ENCODE assay signal across 18 cellular contexts in genomic region chr3:172307143-172307560, GRCh38.
DNase-seq lines count a peak whose midpoint lies in the region; ATAC-seq, FAIRE-seq and TF ChIP-seq lines count a peak whose summit lies in the region.
"Had no signal": no experiment of that assay in that cellular context is flagged by ENCODE, and none has a peak within 500 bp of the region (broad histone marks: within the 10 kb centered on the region; RNA-seq: fewer than 3 reads in every experiment).

No MANE protein-coding gene starts in this region.

- TF ChIP-seq POLR2A in HepG2 (IDR thresholded peaks at IDR 0.05; ENCODE audit: insufficient read depth in 1 of 2, low read depth in 2 of 2, low read length in 2 of 2) (no peak), right lobe of liver (IDR thresholded peaks at IDR 0.05) (no peak), testis (IDR thresholded peaks at IDR 0.05) (no peak)

- no peaks in the 10 kb centered on the region for H3K9me3 ChIP-seq in HepG2 (ENCODE audit: low read length)
- H3K9me3 ChIP-seq in right lobe of liver = no peaks in the 10 kb centered on the region
- no peaks in the 10 kb centered on the region for H3K9me3 ChIP-seq in mammary epithelial cell (replicated peaks; ENCODE audit: insufficient read depth, low read length)
- H3K9me3 ChIP-seq in testis = no peaks in the 10 kb centered on the region
- no peaks in the 10 kb centered on the region for H3K9me3 ChIP-seq in CD8-positive, alpha-beta memory T cell (ENCODE audit: low read length)
- H3K9me3 ChIP-seq: Peyer's patch had no signal

- DNase-seq in HepG2 (ENCODE audit: low spot score) (no peak), right lobe of liver (no peak), mammary epithelial cell (peak; percentile 86), left colon (no peak), testis (no peak), GM23338 (ENCODE audit: low spot score) (no peak)
- no peak for DNase-seq in CD8-positive, alpha-beta memory T cell
- DNase-seq: activated CD4-positive, alpha-beta T cell treated with anti-CD3 and anti-CD28 coated beads for 36 hours; activated T-cell treated with anti-CD3 and anti-CD28 coated beads, Interleukin-2, amount 50 U/mL, for 48 hours; amygdala; effector CD4-positive, alpha-beta T cell; left cardiac atrium; NCI-H1694; NCI-H526 treated with DMSO at 0.1 percent for 48 hours; Peyer's patch; T-helper 17 cell had no signal

- H3K4me3 Mint-ChIP-seq in GM23338 = no peak overlapping the region
- H3K4me3 Mint-ChIP-seq in CD8-positive, alpha-beta memory T cell = no peak overlapping the region
- H3K4me3 Mint-ChIP-seq: activated CD4-positive, alpha-beta T cell treated with anti-CD3 and anti-CD28 coated beads for 36 hours; IgD-negative memory B cell; T-helper 17 cell had no signal

- FAIRE-seq in HepG2 (lab: Jason Lieb, UNC) = no peak

- TF ChIP-seq CTCF in HepG2 (CRISPR knock-in tag; IDR thresholded peaks at IDR 0.05) (no peak), right lobe of liver (IDR thresholded peaks at IDR 0.05) (no peak), mammary epithelial cell (conservative IDR thresholded peaks at IDR 0.05 in 1 of 2, IDR thresholded peaks at IDR 0.05 in 1 of 2; ENCODE audit: extremely low read depth in 1 of 2, insufficient read depth in 1 of 2, low read depth in 1 of 2, low read length in 2 of 2) (no peak), testis (IDR thresholded peaks at IDR 0.05) (no peak), GM23338 (conservative IDR thresholded peaks at IDR 0.05; ENCODE audit: low read depth in 2 of 2) (no peak)

- H3K9me3 Mint-ChIP-seq in GM23338 = no peaks in the 10 kb centered on the region
- no peaks in the 10 kb centered on the region for H3K9me3 Mint-ChIP-seq in CD8-positive, alpha-beta memory T cell
- H3K9me3 Mint-ChIP-seq: IgD-negative memory B cell had no signal

- TF ChIP-seq RAD21 in HepG2 (CRISPR knock-in tag; IDR thresholded peaks at IDR 0.05) = no peak

- H3K4me3 ChIP-seq in HepG2 (replicated peaks in 1 of 3; ENCODE audit: insufficient read depth in 1 of 3, low read depth in 2 of 3, low read length in 3 of 3) = no peak overlapping the region
- H3K4me3 ChIP-seq in right lobe of liver = no peak overlapping the region
- H3K4me3 ChIP-seq in mammary epithelial cell (replicated peaks in 1 of 3; ENCODE audit: insufficient read depth in 1 of 3, low read depth in 2 of 3, low read length in 3 of 3) = no peak overlapping the region
- H3K4me3 ChIP-seq in testis = no peak overlapping the region
- H3K4me3 ChIP-seq in GM23338 = no peak overlapping the region
- H3K4me3 ChIP-seq in CD8-positive, alpha-beta memory T cell (ENCODE audit: low read length) = no peak overlapping the region
- H3K4me3 ChIP-seq: Peyer's patch had no signal

- H3K9ac ChIP-seq in HepG2 (ENCODE audit: insufficient read depth, low read depth, low read length) (no peak overlapping the region), mammary epithelial cell (ENCODE audit: insufficient read depth, low read length) (no peak overlapping the region)

- no peaks in the 10 kb centered on the region for H3F3A ChIP-seq in GM23338 (replicated peaks; ENCODE audit: low read depth)

- H4K20me1 ChIP-seq in HepG2 (ENCODE audit: insufficient read depth, low read length) (peaks cover 58% of the 10 kb centered on the region), mammary epithelial cell (ENCODE audit: insufficient read depth, low read length) (no peaks in the 10 kb centered on the region), GM23338 (replicated peaks; ENCODE audit: insufficient read depth) (no peaks in the 10 kb centered on the region)

- H3K9me2 ChIP-seq in GM23338 (ENCODE audit: insufficient read depth) = no peaks in the 10 kb centered on the region

- WGBS in HepG2 (ENCODE audit: low lambda C conversion rate) = 83% methylated on average over 4 of the region's 5 CpGs
- 50% methylated on average over 2 of the region's 5 CpGs for WGBS in right lobe of liver (ENCODE audit: insufficient coverage, low coverage, low lambda C conversion rate, missing lambda C conversion rate)
- WGBS in mammary epithelial cell (ENCODE audit: low coverage, missing lambda C conversion rate) = 5% methylated on average over 5 of the region's 5 CpGs
- WGBS in testis, 2 donors = 86 to 94% methylated on average over 5 of the region's 5 CpGs

- H2AFZ ChIP-seq in HepG2 (ENCODE audit: low read length) = no peak overlapping the region
- H2AFZ ChIP-seq in mammary epithelial cell (ENCODE audit: low read depth, low read length) = no peak overlapping the region
- no peak overlapping the region for H2AFZ ChIP-seq in GM23338

- H3K27ac ChIP-seq in HepG2 (ENCODE audit: extremely low read length, insufficient read depth, low read length) (no peak overlapping the region), right lobe of liver (no peak overlapping the region), mammary epithelial cell (ENCODE audit: insufficient read depth, low read depth, low read length) (peak overlapping the region; percentile 41), testis (no peak overlapping the region), GM23338 (ENCODE audit: low read depth) (no peak overlapping the region)
- H3K27ac ChIP-seq in CD8-positive, alpha-beta memory T cell (ENCODE audit: low read depth, low read length) = no peak overlapping the region

- H3K27ac Mint-ChIP-seq in GM23338 = no peak overlapping the region; the same call in 1 of the 2 replicates
- no peak overlapping the region for H3K27ac Mint-ChIP-seq in CD8-positive, alpha-beta memory T cell
- H3K27ac Mint-ChIP-seq: activated CD4-positive, alpha-beta T cell treated with anti-CD3 and anti-CD28 coated beads for 36 hours; IgD-negative memory B cell; T-helper 17 cell had no signal

- peaks cover 25% of the 10 kb centered on the region for H3K4me1 ChIP-seq in HepG2 (ENCODE audit: insufficient read depth, low read length)
- peaks cover 0 to 8% (median 2%) of the 10 kb centered on the region in 4 donors for H3K4me1 ChIP-seq in right lobe of liver
- H3K4me1 ChIP-seq in mammary epithelial cell (ENCODE audit: insufficient read depth, low read length) = peaks cover 27% of the 10 kb centered on the region
- no peaks in the 10 kb centered on the region for H3K4me1 ChIP-seq in testis
- peaks cover 15% of the 10 kb centered on the region; the same call in 1 of the 2 replicates for H3K4me1 ChIP-seq in GM23338 (ENCODE audit: insufficient read depth)
- H3K4me1 ChIP-seq in CD8-positive, alpha-beta memory T cell (ENCODE audit: insufficient read depth, low read length) = no peaks in the 10 kb centered on the region
- H3K4me1 ChIP-seq: Peyer's patch had no signal

- peaks cover 18% of the 10 kb centered on the region for H3K4me1 Mint-ChIP-seq in GM23338
- no peaks in the 10 kb centered on the region for H3K4me1 Mint-ChIP-seq in CD8-positive, alpha-beta memory T cell
- H3K4me1 Mint-ChIP-seq: activated CD4-positive, alpha-beta T cell treated with anti-CD3 and anti-CD28 coated beads for 36 hours; IgD-negative memory B cell; T-helper 17 cell had no signal

- no TSS peak for BruUV-seq in HepG2 (replicated peaks; lab: Mats Ljungman, UMichigan)
- BruUV-seq in mammary epithelial cell (replicated peaks; lab: Mats Ljungman, UMichigan) = no TSS peak

- peaks cover 32% of the 10 kb centered on the region for H3K36me3 Mint-ChIP-seq in GM23338 (ENCODE audit: low read depth)
- peaks cover 12 to 46% (median 23%) of the 10 kb centered on the region in 3 donors for H3K36me3 Mint-ChIP-seq in CD8-positive, alpha-beta memory T cell

- H3K79me2 ChIP-seq in HepG2 (ENCODE audit: insufficient read depth, low read length) (peaks cover 2% of the 10 kb centered on the region), mammary epithelial cell (ENCODE audit: insufficient read depth, low read length) (peaks cover 4% of the 10 kb centered on the region), GM23338 (replicated peaks; ENCODE audit: insufficient read depth) (no peaks in the 10 kb centered on the region)

- dilution Hi-C loops in mammary epithelial cell (cut with HindIII; ENCODE audit: low sequenced_read_pairs) = no loop called here

- POLR2A ChIA-PET in HepG2 (lab: Yijun Ruan, JAX) = interaction anchor here (1.2 kb wide), 1 partner anchor 466 kb away, joined by 3 read pairs; no protein-coding TSS in a partner anchor
- POLR2A ChIA-PET in CD8-positive, alpha-beta memory T cell (lab: Charles Lee) = no interaction called here

- H3K36me3 ChIP-seq in HepG2 (replicated peaks in 1 of 2; ENCODE audit: control insufficient read depth in 1 of 2, insufficient read depth in 2 of 2, low read length in 2 of 2) (peaks cover 30 to 81% of the 10 kb centered on the region in 2 experiments), right lobe of liver (peaks cover 7 to 53% (median 26%) of the 10 kb centered on the region in 4 donors), mammary epithelial cell (ENCODE audit: insufficient read depth, low read length) (peaks cover 12% of the 10 kb centered on the region), testis (ENCODE audit: low read depth, missing control alignments) (no peaks in the 10 kb centered on the region), GM23338 (ENCODE audit: insufficient read depth) (peaks cover 14% of the 10 kb centered on the region; the same call in 1 of the 2 replicates)
- H3K36me3 ChIP-seq in CD8-positive, alpha-beta memory T cell (ENCODE audit: insufficient read depth, low read length) = peaks cover 9% of the 10 kb centered on the region

- ATAC-seq in HepG2 = no peak
- ATAC-seq in right lobe of liver = no peak
- peak; percentile 29 for ATAC-seq in left colon
- no peak for ATAC-seq in HG03159 (IDR thresholded peaks at IDR 0.05; ENCODE audit: unreplicated experiment)
- ATAC-seq in GM23338 = no peak
- ATAC-seq: activated CD4-positive, alpha-beta T cell treated with anti-CD3 and anti-CD28 coated beads for 36 hours; T-helper 17 cell had no signal

- CTCF ChIA-PET in HepG2 (lab: Yijun Ruan, JAX; ENCODE audit: low intra/inter-chr PET ratio, low total read pairs) (no interaction called here), mammary epithelial cell (lab: Charles Lee; ENCODE audit: low non-redundant PET) (no interaction called here)
- CTCF ChIA-PET in CD8-positive, alpha-beta memory T cell (lab: Charles Lee) = interaction anchor here (1.5 kb wide), 1 partner anchor 9 kb away, joined by 5 read pairs; no protein-coding TSS in a partner anchor

- in situ Hi-C loops in HepG2 (cut with HindIII; ENCODE audit: extremely low pct_ligation_motif_present, low pct_unique_long_range_greater_than_20kb) (no loop called here), mammary epithelial cell (cut with MboI; ENCODE audit: low sequenced_read_pairs in 2 of 2) (no loop called here)

- intact Hi-C loops in HepG2 (cut with micrococcal nuclease; ENCODE audit: unreplicated experiment) (no loop called here), right lobe of liver (cut with DNase I) (no loop called here), mammary epithelial cell (cut with micrococcal nuclease) (no loop called here), left colon (cut with DNase I, micrococcal nuclease) (no loop called here), testis (cut with DNase I; ENCODE audit: low total_unique reads) (no loop called here)

- H3K4me2 ChIP-seq in HepG2 (ENCODE audit: low read depth, low read length) (no peak overlapping the region), mammary epithelial cell (ENCODE audit: insufficient read depth, low read depth, low read length) (peak overlapping the region; percentile 17), GM23338 (no peak overlapping the region)

- H3K27me3 Mint-ChIP-seq in GM23338 (ENCODE audit: insufficient read depth, low read depth, poor library complexity) = peaks cover 3% of the 10 kb centered on the region
- H3K27me3 Mint-ChIP-seq in CD8-positive, alpha-beta memory T cell = peaks cover 0 to 2% of the 10 kb centered on the region in 2 donors
- H3K27me3 Mint-ChIP-seq: activated CD4-positive, alpha-beta T cell treated with anti-CD3 and anti-CD28 coated beads for 36 hours; IgD-negative memory B cell; T-helper 17 cell had no signal

- TF ChIP-seq EP300 in HepG2 (IDR thresholded peaks at IDR 0.05; ENCODE audit: low read depth in 2 of 2, low read length in 2 of 2) (no peak), HepG2 (CRISPR knock-in tag; IDR thresholded peaks at IDR 0.05; ENCODE audit: borderline replicate concordance) (no peak)

- H3K27me3 ChIP-seq in HepG2 (ENCODE audit: control insufficient read depth in 1 of 2, insufficient read depth in 2 of 2, low read length in 2 of 2) (no peaks in the 10 kb centered on the region), right lobe of liver (no peaks in the 10 kb centered on the region), mammary epithelial cell (ENCODE audit: insufficient read depth, low read length) (no peaks in the 10 kb centered on the region), testis (no peaks in the 10 kb centered on the region), GM23338 (ENCODE audit: insufficient read depth) (no peaks in the 10 kb centered on the region)
- H3K27me3 ChIP-seq in CD8-positive, alpha-beta memory T cell (ENCODE audit: insufficient read depth, low read length, poor library complexity, severe bottlenecking) = no peaks in the 10 kb centered on the region
- H3K27me3 ChIP-seq: Peyer's patch had no signal
